In the genomic region with DNA sequence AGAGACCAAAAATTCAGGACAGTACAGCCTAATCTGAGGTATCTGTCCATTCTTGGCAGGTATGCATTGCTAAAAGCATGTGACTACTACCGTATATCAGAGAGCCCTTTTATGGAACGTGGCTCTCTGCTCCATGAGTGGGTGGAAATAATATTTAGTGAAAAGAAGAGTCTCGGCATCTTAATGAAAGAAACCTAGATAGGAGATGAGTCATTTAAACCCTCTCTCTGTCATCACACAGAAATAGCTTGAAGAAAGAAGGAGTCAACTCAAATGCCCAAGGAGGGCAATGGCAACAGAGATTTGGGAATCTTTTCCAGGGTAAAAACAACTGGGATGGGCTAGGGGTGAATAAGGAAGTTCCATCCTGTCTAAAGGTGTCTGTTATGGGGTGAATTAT, we compare ENCODE assay signal across 19 cellular contexts.
DNase-seq lines count a peak whose midpoint lies in the region; ATAC-seq and TF ChIP-seq lines count a peak whose summit lies in the region.
"Had no signal": no experiment of that assay in that cellular context is flagged by ENCODE, and none has a peak within 500 bp of the region (broad histone marks: within the 10 kb centered on the region; RNA-seq: fewer than 3 reads in every experiment).

No MANE protein-coding gene starts in this region.

- in situ Hi-C loops in mammary epithelial cell (cut with MboI; ENCODE audit: low sequenced_read_pairs in 2 of 2): no loop called here

- no peak overlapping the region for H3K4me3 Mint-ChIP-seq in mesothelial cell of epicardium
- H3K4me3 Mint-ChIP-seq: CD4-positive, alpha-beta T cell; GM23338 had no signal

- H3K4me3 ChIP-seq in mammary epithelial cell (replicated peaks in 1 of 3; ENCODE audit: insufficient read depth in 1 of 3, low read depth in 2 of 3, low read length in 3 of 3) (no peak overlapping the region), breast epithelium (no peak overlapping the region)
- H3K4me3 ChIP-seq: A549, GM23338, MG63 had no signal

- dilution Hi-C loops in mammary epithelial cell (cut with HindIII; ENCODE audit: low sequenced_read_pairs): no loop called here

- H3K36me3 Mint-ChIP-seq in mesothelial cell of epicardium: no peaks in the 10 kb centered on the region

- CTCF ChIA-PET in mammary epithelial cell (lab: Charles Lee; ENCODE audit: low non-redundant PET): no interaction called here

- no peak overlapping the region for H3K27ac Mint-ChIP-seq in mesothelial cell of epicardium
- H3K27ac Mint-ChIP-seq: CD4-positive, alpha-beta T cell; GM23338 had no signal

- H3K27ac ChIP-seq in mammary epithelial cell (ENCODE audit: insufficient read depth, low read depth, low read length): no peak overlapping the region
- no peak overlapping the region for H3K27ac ChIP-seq in breast epithelium
- H3K27ac ChIP-seq: A549, KMS-11 had no signal

- H3K9me3 ChIP-seq in mammary epithelial cell (replicated peaks; ENCODE audit: insufficient read depth, low read length) (no peaks in the 10 kb centered on the region), breast epithelium (no peaks in the 10 kb centered on the region)
- H3K9me3 ChIP-seq: A549, MG63 had no signal

- no peaks in the 10 kb centered on the region for H3K79me2 ChIP-seq in mammary epithelial cell (ENCODE audit: insufficient read depth, low read length)

- H3K4me1 Mint-ChIP-seq in mesothelial cell of epicardium: peaks cover 7% of the 10 kb centered on the region
- H3K4me1 Mint-ChIP-seq: GM23338 had no signal

- no peak overlapping the region for H3K4me2 ChIP-seq in mammary epithelial cell (ENCODE audit: insufficient read depth, low read depth, low read length)
- H3K4me2 ChIP-seq: A549, GM23338, KMS-11 had no signal

- no peak overlapping the region for H2AFZ ChIP-seq in mammary epithelial cell (ENCODE audit: low read depth, low read length)
- H2AFZ ChIP-seq: GM23338 had no signal

- no peaks in the 10 kb centered on the region for H3K36me3 ChIP-seq in mammary epithelial cell (ENCODE audit: insufficient read depth, low read length)
- H3K36me3 ChIP-seq in breast epithelium: no peaks in the 10 kb centered on the region
- H3K36me3 ChIP-seq: MG63 had no signal

- H3K4me1 ChIP-seq in mammary epithelial cell (ENCODE audit: insufficient read depth, low read length) (no peaks in the 10 kb centered on the region), breast epithelium (no peaks in the 10 kb centered on the region)
- H3K4me1 ChIP-seq: A549 had no signal

- BruUV-seq in mammary epithelial cell (replicated peaks; lab: Mats Ljungman, UMichigan): no TSS peak

- intact Hi-C loops in mammary epithelial cell (cut with micrococcal nuclease): no loop called here
- intact Hi-C loops in breast epithelium (cut with DNase I; ENCODE audit: low total_unique reads): no loop called here

- no peak for TF ChIP-seq POLR2A in breast epithelium (IDR thresholded peaks at IDR 0.05)

- 5% methylated on average over 3 of the region's 3 CpGs for WGBS in mammary epithelial cell (ENCODE audit: low coverage, missing lambda C conversion rate)

- H3K27me3 Mint-ChIP-seq in mesothelial cell of epicardium (ENCODE audit: low read depth): no peaks in the 10 kb centered on the region
- H3K27me3 Mint-ChIP-seq: CD4-positive, alpha-beta T cell had no signal

- H3K9ac ChIP-seq in mammary epithelial cell (ENCODE audit: insufficient read depth, low read length): no peak overlapping the region
- H3K9ac ChIP-seq: KMS-11 had no signal

- ATAC-seq in activated CD4-positive, CD25-positive, alpha-beta regulatory T cell treated with anti-CD3 and anti-CD28 coated beads, Interleukin-2, amount 50 U/mL, for 24 hours: no peak
- ATAC-seq: A549, GM23338, Panc1 had no signal

- DNase-seq in mammary epithelial cell (peak; percentile 34), breast epithelium (ENCODE audit: low spot score in 2 of 2) (no peak), amniotic epithelial cell (ENCODE audit: low read depth) (peak; percentile 73), myocyte (ENCODE audit: low read depth) (peak; percentile 35), mesothelial cell of epicardium (ENCODE audit: low spot score in 2 of 2, unreplicated experiment in 2 of 2) (no peak), NCI-H2227 (lab: John Stamatoyannopoulos, UW; ENCODE audit: unreplicated experiment) (no peak), middle frontal gyrus (ENCODE audit: extremely low spot score, low spot score) (no peak)
- DNase-seq: CD4-positive, alpha-beta T cell; DMS79; GDM1; MG63; NCI-H1930; NCI-H2171; Right ventricle myocardium superior had no signal

- H3K27me3 ChIP-seq in mammary epithelial cell (ENCODE audit: insufficient read depth, low read length) (no peaks in the 10 kb centered on the region), breast epithelium (no peaks in the 10 kb centered on the region)
- H3K27me3 ChIP-seq: MG63 had no signal

- no peaks in the 10 kb centered on the region for H4K20me1 ChIP-seq in mammary epithelial cell (ENCODE audit: insufficient read depth, low read length)

- H3K9me3 Mint-ChIP-seq in mesothelial cell of epicardium: no peaks in the 10 kb centered on the region
- H3K9me3 Mint-ChIP-seq: CD4-positive, alpha-beta T cell; GM23338 had no signal

- TF ChIP-seq CTCF in mammary epithelial cell (conservative IDR thresholded peaks at IDR 0.05 in 1 of 2, IDR thresholded peaks at IDR 0.05 in 1 of 2; ENCODE audit: extremely low read depth in 1 of 2, insufficient read depth in 1 of 2, low read depth in 1 of 2, low read length in 2 of 2) (no peak), breast epithelium (IDR thresholded peaks at IDR 0.05) (no peak), mesothelial cell of epicardium (IDR thresholded peaks at IDR 0.05; ENCODE audit: unreplicated experiment) (no peak)

Comparison
In these comparisons a context has a peak if more than half of its experiments do, and no peak if none do; other contexts are left out.
1. DNase-seq: peak in mammary epithelial cell (single experiment), amniotic epithelial cell (single experiment) and myocyte (single experiment); none in breast epithelium (0 of 2), mesothelial cell of epicardium (0 of 2), NCI-H2227 (single experiment) and middle frontal gyrus (single experiment).